In the genomic region with DNA sequence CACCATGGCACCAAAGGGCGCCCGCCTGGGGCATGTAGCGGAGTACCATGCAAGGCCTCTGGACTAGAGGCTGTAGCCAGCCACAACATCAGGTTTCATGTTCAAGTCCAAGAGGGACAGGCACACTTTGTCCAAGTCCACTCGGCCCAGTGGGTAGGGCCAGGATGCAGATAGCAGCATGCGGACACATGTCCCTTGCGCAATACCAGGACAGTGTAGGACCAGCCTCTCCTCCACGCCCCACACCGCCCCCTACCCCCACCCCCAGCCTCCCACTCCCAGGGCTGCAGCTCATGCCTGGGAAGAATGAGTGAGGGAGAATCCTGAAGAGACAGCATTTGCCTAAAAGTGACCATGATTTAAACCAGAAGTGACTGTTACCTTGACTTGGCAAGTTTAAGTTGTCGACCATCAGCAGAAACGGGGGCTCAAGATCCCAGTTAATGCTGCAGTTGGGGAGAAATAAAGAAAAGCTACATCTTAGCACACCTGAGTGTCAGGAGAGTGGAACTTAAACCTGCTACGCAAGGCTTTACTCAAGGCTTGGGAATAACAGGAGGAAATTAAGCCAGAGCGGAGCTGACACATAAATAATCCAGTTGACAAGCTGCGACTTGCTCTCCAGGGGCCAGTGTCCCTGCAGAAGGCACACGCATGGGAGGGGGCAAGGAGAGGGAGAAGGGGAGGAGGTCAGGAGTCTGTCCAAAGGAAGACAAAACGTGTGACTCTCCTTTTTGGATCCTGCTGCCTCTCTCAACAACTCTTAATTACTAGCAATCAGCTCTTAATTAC, we compare ENCODE assay signal across 1 cellular context.
A peak's percentile ranks its signal among the peaks of the same experiment; 100 is the strongest.
TF ChIP-seq lines count a peak whose summit lies in the region.

No MANE protein-coding gene starts in this region.

TF ChIP-seq in K562, 482 proteins besides CTCF, POLR2A, EP300 and RAD21:
- TF ChIP-seq, protein P1, sequence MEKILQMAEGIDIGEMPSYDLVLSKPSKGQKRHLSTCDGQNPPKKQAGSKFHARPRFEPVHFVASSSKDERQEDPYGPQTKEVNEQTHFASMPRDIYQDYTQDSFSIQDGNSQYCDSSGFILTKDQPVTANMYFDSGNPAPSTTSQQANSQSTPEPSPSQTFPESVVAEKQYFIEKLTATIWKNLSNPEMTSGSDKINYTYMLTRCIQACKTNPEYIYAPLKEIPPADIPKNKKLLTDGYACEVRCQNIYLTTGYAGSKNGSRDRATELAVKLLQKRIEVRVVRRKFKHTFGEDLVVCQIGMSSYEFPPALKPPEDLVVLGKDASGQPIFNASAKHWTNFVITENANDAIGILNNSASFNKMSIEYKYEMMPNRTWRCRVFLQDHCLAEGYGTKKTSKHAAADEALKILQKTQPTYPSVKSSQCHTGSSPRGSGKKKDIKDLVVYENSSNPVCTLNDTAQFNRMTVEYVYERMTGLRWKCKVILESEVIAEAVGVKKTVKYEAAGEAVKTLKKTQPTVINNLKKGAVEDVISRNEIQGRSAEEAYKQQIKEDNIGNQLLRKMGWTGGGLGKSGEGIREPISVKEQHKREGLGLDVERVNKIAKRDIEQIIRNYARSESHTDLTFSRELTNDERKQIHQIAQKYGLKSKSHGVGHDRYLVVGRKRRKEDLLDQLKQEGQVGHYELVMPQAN (IDR thresholded peaks at IDR 0.05; ENCODE audit: borderline replicate concordance): no peak
- TF ChIP-seq XRCC3 (IDR thresholded peaks at IDR 0.05) (no peak), NEUROD1 (IDR thresholded peaks at IDR 0.05; ENCODE audit: borderline replicate concordance, low read depth, low read length, partially characterized antibody) (no peak), PHB (CRISPR knock-in tag; IDR thresholded peaks at IDR 0.05) (no peak), FUS (optimal IDR thresholded peaks at IDR 0.05; ENCODE audit: low read depth, low read length) (no peak), CEBPB (tag; IDR thresholded peaks at IDR 0.05) (peak; percentile 73), ZNF436 (CRISPR knock-in tag; IDR thresholded peaks at IDR 0.05) (no peak), CEBPG (CRISPR knock-in tag; IDR thresholded peaks at IDR 0.05) (peak; percentile 68), CEBPG (tag; conservative IDR thresholded peaks at IDR 0.05 in 1 of 2, IDR thresholded peaks at IDR 0.05 in 1 of 2) (peak; percentile 79 to 81), MECOM (CRISPR knock-in tag; IDR thresholded peaks at IDR 0.05) (no peak), SP2 (IDR thresholded peaks at IDR 0.05; ENCODE audit: extremely low read depth, low read depth, low read length, poor library complexity, severe bottlenecking) (no peak), KDM4B (IDR thresholded peaks at IDR 0.05; ENCODE audit: borderline replicate concordance in 2 of 2, low read depth in 1 of 2) (no peak), SAFB (IDR thresholded peaks at IDR 0.05; ENCODE audit: borderline replicate concordance, low read depth, low read length) (no peak), MEIS2 (IDR thresholded peaks at IDR 0.05; ENCODE audit: partially characterized antibody) (peak; percentile 54)
- TF ChIP-seq, protein P2, sequence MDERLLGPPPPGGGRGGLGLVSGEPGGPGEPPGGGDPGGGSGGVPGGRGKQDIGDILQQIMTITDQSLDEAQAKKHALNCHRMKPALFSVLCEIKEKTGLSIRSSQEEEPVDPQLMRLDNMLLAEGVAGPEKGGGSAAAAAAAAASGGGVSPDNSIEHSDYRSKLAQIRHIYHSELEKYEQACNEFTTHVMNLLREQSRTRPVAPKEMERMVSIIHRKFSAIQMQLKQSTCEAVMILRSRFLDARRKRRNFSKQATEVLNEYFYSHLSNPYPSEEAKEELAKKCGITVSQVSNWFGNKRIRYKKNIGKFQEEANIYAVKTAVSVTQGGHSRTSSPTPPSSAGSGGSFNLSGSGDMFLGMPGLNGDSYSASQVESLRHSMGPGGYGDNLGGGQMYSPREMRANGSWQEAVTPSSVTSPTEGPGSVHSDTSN (CRISPR knock-in tag; IDR thresholded peaks at IDR 0.05; ENCODE audit: low read depth): no peak
- TF ChIP-seq, protein P2 (tag; conservative IDR thresholded peaks at IDR 0.05; ENCODE audit: low read depth): peak; percentile 51
- TF ChIP-seq, protein P3, sequence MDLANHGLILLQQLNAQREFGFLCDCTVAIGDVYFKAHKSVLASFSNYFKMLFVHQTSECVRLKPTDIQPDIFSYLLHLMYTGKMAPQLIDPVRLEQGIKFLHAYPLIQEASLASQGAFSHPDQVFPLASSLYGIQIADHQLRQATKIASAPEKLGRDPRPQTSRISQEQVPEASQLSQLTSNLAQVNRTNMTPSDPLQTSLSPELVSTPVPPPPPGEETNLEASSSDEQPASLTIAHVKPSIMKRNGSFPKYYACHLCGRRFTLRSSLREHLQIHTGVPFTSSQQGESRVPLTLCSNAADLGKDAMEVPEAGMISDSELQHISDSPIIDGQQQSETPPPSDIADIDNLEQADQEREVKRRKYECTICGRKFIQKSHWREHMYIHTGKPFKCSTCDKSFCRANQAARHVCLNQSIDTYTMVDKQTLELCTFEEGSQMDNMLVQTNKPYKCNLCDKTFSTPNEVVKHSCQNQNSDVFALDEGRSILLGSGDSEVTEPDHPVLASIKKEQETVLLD (IDR thresholded peaks at IDR 0.05): no peak
- TF ChIP-seq, protein P4, sequence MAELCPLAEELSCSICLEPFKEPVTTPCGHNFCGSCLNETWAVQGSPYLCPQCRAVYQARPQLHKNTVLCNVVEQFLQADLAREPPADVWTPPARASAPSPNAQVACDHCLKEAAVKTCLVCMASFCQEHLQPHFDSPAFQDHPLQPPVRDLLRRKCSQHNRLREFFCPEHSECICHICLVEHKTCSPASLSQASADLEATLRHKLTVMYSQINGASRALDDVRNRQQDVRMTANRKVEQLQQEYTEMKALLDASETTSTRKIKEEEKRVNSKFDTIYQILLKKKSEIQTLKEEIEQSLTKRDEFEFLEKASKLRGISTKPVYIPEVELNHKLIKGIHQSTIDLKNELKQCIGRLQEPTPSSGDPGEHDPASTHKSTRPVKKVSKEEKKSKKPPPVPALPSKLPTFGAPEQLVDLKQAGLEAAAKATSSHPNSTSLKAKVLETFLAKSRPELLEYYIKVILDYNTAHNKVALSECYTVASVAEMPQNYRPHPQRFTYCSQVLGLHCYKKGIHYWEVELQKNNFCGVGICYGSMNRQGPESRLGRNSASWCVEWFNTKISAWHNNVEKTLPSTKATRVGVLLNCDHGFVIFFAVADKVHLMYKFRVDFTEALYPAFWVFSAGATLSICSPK (IDR thresholded peaks at IDR 0.05; ENCODE audit: borderline replicate concordance): no peak
- TF ChIP-seq, protein P5, sequence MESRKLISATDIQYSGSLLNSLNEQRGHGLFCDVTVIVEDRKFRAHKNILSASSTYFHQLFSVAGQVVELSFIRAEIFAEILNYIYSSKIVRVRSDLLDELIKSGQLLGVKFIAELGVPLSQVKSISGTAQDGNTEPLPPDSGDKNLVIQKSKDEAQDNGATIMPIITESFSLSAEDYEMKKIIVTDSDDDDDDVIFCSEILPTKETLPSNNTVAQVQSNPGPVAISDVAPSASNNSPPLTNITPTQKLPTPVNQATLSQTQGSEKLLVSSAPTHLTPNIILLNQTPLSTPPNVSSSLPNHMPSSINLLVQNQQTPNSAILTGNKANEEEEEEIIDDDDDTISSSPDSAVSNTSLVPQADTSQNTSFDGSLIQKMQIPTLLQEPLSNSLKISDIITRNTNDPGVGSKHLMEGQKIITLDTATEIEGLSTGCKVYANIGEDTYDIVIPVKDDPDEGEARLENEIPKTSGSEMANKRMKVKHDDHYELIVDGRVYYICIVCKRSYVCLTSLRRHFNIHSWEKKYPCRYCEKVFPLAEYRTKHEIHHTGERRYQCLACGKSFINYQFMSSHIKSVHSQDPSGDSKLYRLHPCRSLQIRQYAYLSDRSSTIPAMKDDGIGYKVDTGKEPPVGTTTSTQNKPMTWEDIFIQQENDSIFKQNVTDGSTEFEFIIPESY (CRISPR knock-in tag; IDR thresholded peaks at IDR 0.05): 0 out of 2 replicates have a peak, but pooled peaks have one; percentile 0
- TF ChIP-seq, protein P6, sequence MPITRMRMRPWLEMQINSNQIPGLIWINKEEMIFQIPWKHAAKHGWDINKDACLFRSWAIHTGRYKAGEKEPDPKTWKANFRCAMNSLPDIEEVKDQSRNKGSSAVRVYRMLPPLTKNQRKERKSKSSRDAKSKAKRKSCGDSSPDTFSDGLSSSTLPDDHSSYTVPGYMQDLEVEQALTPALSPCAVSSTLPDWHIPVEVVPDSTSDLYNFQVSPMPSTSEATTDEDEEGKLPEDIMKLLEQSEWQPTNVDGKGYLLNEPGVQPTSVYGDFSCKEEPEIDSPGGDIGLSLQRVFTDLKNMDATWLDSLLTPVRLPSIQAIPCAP (CRISPR knock-in tag; IDR thresholded peaks at IDR 0.05; ENCODE audit: borderline replicate concordance): no peak
- TF ChIP-seq, protein P7, sequence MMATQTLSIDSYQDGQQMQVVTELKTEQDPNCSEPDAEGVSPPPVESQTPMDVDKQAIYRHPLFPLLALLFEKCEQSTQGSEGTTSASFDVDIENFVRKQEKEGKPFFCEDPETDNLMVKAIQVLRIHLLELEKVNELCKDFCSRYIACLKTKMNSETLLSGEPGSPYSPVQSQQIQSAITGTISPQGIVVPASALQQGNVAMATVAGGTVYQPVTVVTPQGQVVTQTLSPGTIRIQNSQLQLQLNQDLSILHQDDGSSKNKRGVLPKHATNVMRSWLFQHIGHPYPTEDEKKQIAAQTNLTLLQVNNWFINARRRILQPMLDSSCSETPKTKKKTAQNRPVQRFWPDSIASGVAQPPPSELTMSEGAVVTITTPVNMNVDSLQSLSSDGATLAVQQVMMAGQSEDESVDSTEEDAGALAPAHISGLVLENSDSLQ (IDR thresholded peaks at IDR 0.05): peak; percentile 38
TF ChIP-seq in K562: peak in this region for 6.
